In the genomic region with DNA sequence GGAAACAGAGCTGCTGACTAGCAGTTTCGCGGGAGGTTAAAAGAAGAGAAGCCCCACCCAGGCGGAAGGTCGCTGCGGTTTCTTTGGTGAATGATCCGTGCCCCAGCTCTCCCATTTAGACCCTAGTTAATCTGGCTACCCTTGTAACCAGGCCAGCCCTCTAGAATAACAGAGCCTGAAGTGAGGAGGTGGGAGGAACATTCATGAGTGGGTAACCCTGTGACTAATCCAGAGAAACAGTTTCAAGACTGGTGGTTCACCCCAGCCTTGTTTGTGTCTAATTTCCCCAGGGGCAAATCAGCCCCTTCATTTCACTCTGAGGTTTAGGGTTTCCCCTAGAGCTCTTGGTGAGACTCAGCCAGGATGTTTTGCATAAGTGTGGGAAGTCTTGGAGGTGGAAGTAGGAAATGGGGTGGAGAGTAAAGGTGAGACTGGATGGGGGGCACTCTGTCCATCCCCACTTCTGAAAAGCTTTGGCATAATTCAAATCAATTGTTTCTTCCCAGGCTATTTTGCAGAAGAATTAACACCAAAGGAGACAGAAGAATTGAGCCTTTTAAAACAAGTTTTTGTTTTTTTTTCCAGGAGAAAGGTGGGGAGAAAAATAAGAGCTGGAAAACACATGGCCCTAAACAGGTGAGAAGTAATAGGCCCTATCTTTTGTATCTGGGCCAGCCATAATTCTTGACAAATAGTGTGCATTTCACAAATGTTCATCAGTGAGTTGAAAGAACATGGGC, we compare ENCODE assay signal across 7 cellular contexts.
DNase-seq lines count a peak whose midpoint lies in the region; ATAC-seq, FAIRE-seq and TF ChIP-seq lines count a peak whose summit lies in the region.

No MANE protein-coding gene starts in this region.

- H4K20me1 ChIP-seq in GM12878 (ENCODE audit: control insufficient read depth, insufficient read depth), result no peaks in the 10 kb centered on the region

- POLR2A ChIA-PET in GM12878 (lab: Charles Lee), result no interaction called here

- H3K27me3 Mint-ChIP-seq in endodermal cell (ENCODE audit: insufficient read depth), result peaks cover 5% of the 10 kb centered on the region

- intact Hi-C loops in GM12878 (cut with micrococcal nuclease; ENCODE audit: unreplicated experiment), result loop anchor here (2.0 to 10.0 kb wide), 3 partner anchors 77 to 729 kb away; partner anchors contain the start of gene TLE3

- no peak overlapping the region for H3K4me3 ChIP-seq in GM12878
- H3K4me3 ChIP-seq in endodermal cell (ENCODE audit: low read length), result no peak overlapping the region

- H3K36me3 ChIP-seq in GM12878 (ENCODE audit: control insufficient read depth in 2 of 2, insufficient read depth in 2 of 2, low read length in 1 of 2) (no peaks in the 10 kb centered on the region), endodermal cell (ENCODE audit: control insufficient read depth, insufficient read depth, low read length) (no peaks in the 10 kb centered on the region)

- RAD21 ChIA-PET in GM12878 (lab: Charles Lee; ENCODE audit: unreplicated experiment), result interaction anchor here (0.6 to 2.0 kb wide), 15 partner anchors 10 to 730 kb away, joined by 3 to 7 read pairs (median 4); no protein-coding TSS in a partner anchor

- ATAC-seq in GM19397 (IDR thresholded peaks at IDR 0.05; ENCODE audit: unreplicated experiment), result peak; percentile 82
- ATAC-seq in HG03139 (IDR thresholded peaks at IDR 0.05; ENCODE audit: unreplicated experiment), result peak; percentile 83
- ATAC-seq in GM12878, result peak; percentile 93

- TF ChIP-seq CTCF in GM12878 (IDR thresholded peaks at IDR 0.05 in 2 of 3, conservative IDR thresholded peaks at IDR 0.05 in 1 of 3; ENCODE audit: control insufficient read depth in 2 of 3, extremely low read depth in 1 of 3, insufficient read depth in 1 of 3, low read depth in 3 of 3, low read length in 3 of 3) (no peak), endodermal cell (conservative IDR thresholded peaks at IDR 0.05) (no peak)

- no peak overlapping the region for H3K27ac ChIP-seq in GM12878 (ENCODE audit: control insufficient read depth, insufficient read depth)
- no peak overlapping the region for H3K27ac ChIP-seq in endodermal cell (ENCODE audit: low read depth, low read length)

- DNase-seq in T-helper 9 cell, result peak; percentile 50
- peak; percentile 93 for DNase-seq in GM12878 (ENCODE audit: low read depth, low spot score)
- peak; percentile 54 for DNase-seq in stimulated activated CD8-positive, alpha-beta memory T cell treated with anti-CD3 and anti-CD28 coated beads, Interleukin-12 subunit alpha, Interleukin-12 subunit beta, amount 100 ng/mL, for 1 hour (ENCODE audit: low read depth)
- DNase-seq in endodermal cell, result no peak
- DNase-seq in HTR-8/SVneo (ENCODE audit: insufficient read length, low spot score), result no peak

- BruUV-seq in GM12878 (replicated peaks; lab: Mats Ljungman, UMichigan), result no TSS peak

- H3K4me1 Mint-ChIP-seq in endodermal cell, result peaks cover 2% of the 10 kb centered on the region

- SMC1A ChIA-PET in GM12878 (lab: Charles Lee; ENCODE audit: uncharacterized antibody, unreplicated experiment), result interaction anchor here (0.6 to 1.9 kb wide), 9 partner anchors 12 to 910 kb away, joined by 3 to 8 read pairs (median 3); no protein-coding TSS in a partner anchor

- H3K4me2 ChIP-seq in GM12878 (ENCODE audit: control insufficient read depth, insufficient read depth), result peak overlapping the region; percentile 56

- no peak overlapping the region for H3K27ac Mint-ChIP-seq in endodermal cell

- peak; percentile 77 to 85; a peak in 3 of 4 replicates for TF ChIP-seq EP300 in GM12878 (IDR thresholded peaks at IDR 0.05; ENCODE audit: borderline replicate concordance in 1 of 2, control insufficient read depth in 1 of 2, low read depth in 2 of 2, low read length in 2 of 2)

- TF ChIP-seq POLR2A in GM12878 (IDR thresholded peaks at IDR 0.05; ENCODE audit: low read depth, low read length), result no peak

- peaks cover 37% of the 10 kb centered on the region for H3K4me1 ChIP-seq in GM12878 (ENCODE audit: control insufficient read depth, insufficient read depth, low read length)
- no peaks in the 10 kb centered on the region for H3K4me1 ChIP-seq in endodermal cell (ENCODE audit: control insufficient read depth, insufficient read depth, low read length)

- H3K27me3 ChIP-seq in GM12878 (replicated peaks in 1 of 2; ENCODE audit: control insufficient read depth in 2 of 2, insufficient read depth in 2 of 2, low read length in 1 of 2) (no peaks in the 10 kb centered on the region), endodermal cell (ENCODE audit: control insufficient read depth, insufficient read depth, low read length, poor library complexity, severe bottlenecking) (no peaks in the 10 kb centered on the region)

- no peaks in the 10 kb centered on the region for H3K79me2 ChIP-seq in GM12878 (ENCODE audit: control insufficient read depth, insufficient read depth, low read length)

- H3K9ac ChIP-seq in GM12878 (ENCODE audit: control insufficient read depth, insufficient read depth, low read length), result no peak overlapping the region
- H3K9ac ChIP-seq in endodermal cell (ENCODE audit: extremely low read depth, low read length, poor library complexity, severe bottlenecking), result no peak overlapping the region

- WGBS in GM12878 (ENCODE audit: insufficient coverage, insufficient replicate concordance, low lambda C conversion rate, missing lambda C conversion rate), result 0% methylated on average over 6 of the region's 6 CpGs
- 25 to 40% methylated on average over 4 to 6 of the region's 6 CpGs for WGBS in endodermal cell (ENCODE audit: insufficient coverage in 1 of 2, insufficient read length in 1 of 2), 2 experiments

- in situ Hi-C loops in GM12878 (cut with MboI), result loop anchor here (5.0 kb wide), 1 partner anchor 732 kb away; no protein-coding TSS in a partner anchor

- no peaks in the 10 kb centered on the region for H3K36me3 Mint-ChIP-seq in endodermal cell (ENCODE audit: low read depth)

- CTCF ChIA-PET in GM12878 (lab: Yijun Ruan, JAX), result interaction anchor here (1.0 to 1.9 kb wide), 4 partner anchors 27 to 749 kb away, joined by 3 to 5 read pairs (median 4); no protein-coding TSS in a partner anchor

- H2AFZ ChIP-seq in GM12878 (ENCODE audit: control insufficient read depth, low read depth, low read length), result no peak overlapping the region

- no peak for TF ChIP-seq RAD21 in GM12878 (IDR thresholded peaks at IDR 0.05; ENCODE audit: insufficient read depth, low read depth, low read length)

- H3K9me3 ChIP-seq in GM12878 (replicated peaks; ENCODE audit: control insufficient read depth, insufficient read depth, low read length), result peaks cover 48% of the 10 kb centered on the region
- peaks cover 8% of the 10 kb centered on the region for H3K9me3 ChIP-seq in endodermal cell (ENCODE audit: control insufficient read depth, low read length)

- no peak overlapping the region for H3K4me3 Mint-ChIP-seq in endodermal cell

- FAIRE-seq in GM12878 (lab: Jason Lieb, UNC), result peak; percentile 97
- FAIRE-seq in HTR-8/SVneo (lab: Jason Lieb, UNC), result no peak

- peaks cover 11% of the 10 kb centered on the region for H3K9me3 Mint-ChIP-seq in endodermal cell

TF ChIP-seq in GM12878, 131 proteins besides CTCF, POLR2A, EP300 and RAD21 (continues in another document):
- TF ChIP-seq ETV6 (conservative IDR thresholded peaks at IDR 0.05 in 1 of 2, IDR thresholded peaks at IDR 0.05 in 1 of 2; ENCODE audit: borderline replicate concordance in 1 of 2, low read depth in 1 of 2), result peak in 1 of 2 experiments; percentile 88; a peak in 2 of 4 replicates
- peak; percentile 95 for TF ChIP-seq RELB (IDR thresholded peaks at IDR 0.05; ENCODE audit: low read depth)
- TF ChIP-seq STAT1 (conservative IDR thresholded peaks at IDR 0.05), result no peak
- TF ChIP-seq BMI1 (IDR thresholded peaks at IDR 0.05; ENCODE audit: borderline replicate concordance), result peak; percentile 81; the same call in 1 of the 2 replicates
- TF ChIP-seq, protein P1, sequence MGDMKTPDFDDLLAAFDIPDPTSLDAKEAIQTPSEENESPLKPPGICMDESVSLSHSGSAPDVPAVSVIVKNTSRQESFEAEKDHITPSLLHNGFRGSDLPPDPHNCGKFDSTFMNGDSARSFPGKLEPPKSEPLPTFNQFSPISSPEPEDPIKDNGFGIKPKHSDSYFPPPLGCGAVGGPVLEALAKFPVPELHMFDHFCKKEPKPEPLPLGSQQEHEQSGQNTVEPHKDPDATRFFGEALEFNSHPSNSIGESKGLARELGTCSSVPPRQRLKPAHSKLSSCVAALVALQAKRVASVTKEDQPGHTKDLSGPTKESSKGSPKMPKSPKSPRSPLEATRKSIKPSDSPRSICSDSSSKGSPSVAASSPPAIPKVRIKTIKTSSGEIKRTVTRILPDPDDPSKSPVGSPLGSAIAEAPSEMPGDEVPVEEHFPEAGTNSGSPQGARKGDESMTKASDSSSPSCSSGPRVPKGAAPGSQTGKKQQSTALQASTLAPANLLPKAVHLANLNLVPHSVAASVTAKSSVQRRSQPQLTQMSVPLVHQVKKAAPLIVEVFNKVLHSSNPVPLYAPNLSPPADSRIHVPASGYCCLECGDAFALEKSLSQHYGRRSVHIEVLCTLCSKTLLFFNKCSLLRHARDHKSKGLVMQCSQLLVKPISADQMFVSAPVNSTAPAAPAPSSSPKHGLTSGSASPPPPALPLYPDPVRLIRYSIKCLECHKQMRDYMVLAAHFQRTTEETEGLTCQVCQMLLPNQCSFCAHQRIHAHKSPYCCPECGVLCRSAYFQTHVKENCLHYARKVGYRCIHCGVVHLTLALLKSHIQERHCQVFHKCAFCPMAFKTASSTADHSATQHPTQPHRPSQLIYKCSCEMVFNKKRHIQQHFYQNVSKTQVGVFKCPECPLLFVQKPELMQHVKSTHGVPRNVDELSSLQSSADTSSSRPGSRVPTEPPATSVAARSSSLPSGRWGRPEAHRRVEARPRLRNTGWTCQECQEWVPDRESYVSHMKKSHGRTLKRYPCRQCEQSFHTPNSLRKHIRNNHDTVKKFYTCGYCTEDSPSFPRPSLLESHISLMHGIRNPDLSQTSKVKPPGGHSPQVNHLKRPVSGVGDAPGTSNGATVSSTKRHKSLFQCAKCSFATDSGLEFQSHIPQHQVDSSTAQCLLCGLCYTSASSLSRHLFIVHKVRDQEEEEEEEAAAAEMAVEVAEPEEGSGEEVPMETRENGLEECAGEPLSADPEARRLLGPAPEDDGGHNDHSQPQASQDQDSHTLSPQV (IDR thresholded peaks at IDR 0.05), result no peak
- no peak for TF ChIP-seq ZZZ3 (IDR thresholded peaks at IDR 0.05; ENCODE audit: control insufficient read depth, insufficient read length, low read depth)

Comparison
In these comparisons a context has a peak if more than half of its experiments do, and no peak if none do; other contexts are left out.
1. DNase-seq: peak in T-helper 9 cell (single experiment), GM12878 (single experiment) and stimulated activated CD8-positive, alpha-beta memory T cell treated with anti-CD3 and anti-CD28 coated beads, Interleukin-12 subunit alpha, Interleukin-12 subunit beta, amount 100 ng/mL, for 1 hour (single experiment); none in endodermal cell (single experiment) and HTR-8/SVneo (single experiment).
2. Peak in every context shown above with its lines, with median percentiles within 50 percentile points of each other: ATAC-seq.